In genomic region chr2:43340945-43341356, GRCh38 we compare ENCODE assay signal across 10 cellular contexts.
DNase-seq lines count a peak whose midpoint lies in the region; ATAC-seq and TF ChIP-seq lines count a peak whose summit lies in the region.
"Had no signal": no experiment of that assay in that cellular context is flagged by ENCODE, and none has a peak within 500 bp of the region (broad histone marks: within the 10 kb centered on the region; RNA-seq: fewer than 3 reads in every experiment).

No MANE protein-coding gene starts in this region.

- H3K4me3 ChIP-seq in mammary epithelial cell (replicated peaks in 1 of 3; ENCODE audit: insufficient read depth in 1 of 3, low read depth in 2 of 3, low read length in 3 of 3), result no peak overlapping the region
- H3K4me3 ChIP-seq in subcutaneous abdominal adipose tissue (ENCODE audit: low read depth in 1 of 5, low read length in 5 of 5), result no peak overlapping the region

- no TSS peak for BruUV-seq in mammary epithelial cell (replicated peaks; lab: Mats Ljungman, UMichigan)

- H3K9me3 ChIP-seq in mammary epithelial cell (replicated peaks; ENCODE audit: insufficient read depth, low read length), result no peaks in the 10 kb centered on the region
- H3K9me3 ChIP-seq in subcutaneous abdominal adipose tissue (ENCODE audit: control insufficient read depth in 5 of 5, low read length in 5 of 5), result no peaks in the 10 kb centered on the region

- CTCF ChIA-PET in mammary epithelial cell (lab: Charles Lee; ENCODE audit: low non-redundant PET), result interaction anchor here (0.6 to 0.9 kb wide), 3 partner anchors 169 to 827 kb away, joined by 3 to 4 read pairs (median 3); no protein-coding TSS in a partner anchor
- CTCF ChIA-PET in activated CD4-positive, alpha-beta T cell treated with anti-CD3 and anti-CD28 coated beads, Interleukin-2, amount 10 ng/mL, durations not matched to agents 7 days and 5 days (lab: Charles Lee), result interaction anchor here (1.4 to 1.6 kb wide), 2 partner anchors 12 to 21 kb away, joined by 4 to 5 read pairs; no protein-coding TSS in a partner anchor

- H3K27ac Mint-ChIP-seq in HFFc6, result peak overlapping the region; percentile 73
- H3K27ac Mint-ChIP-seq in natural killer cell, result peak overlapping the region in 1 of 2 donors; percentile 35
- H3K27ac Mint-ChIP-seq in immature natural killer cell, result no peak overlapping the region
- H3K27ac Mint-ChIP-seq in activated CD4-positive, alpha-beta T cell treated with anti-CD3 and anti-CD28 coated beads, Interleukin-2, amount 10 ng/mL, durations not matched to agents 7 days and 5 days, result no peak overlapping the region

- H3K27me3 Mint-ChIP-seq in HFFc6 (ENCODE audit: insufficient read depth) (no peaks in the 10 kb centered on the region), natural killer cell (ENCODE audit: low read depth in 2 of 2) (no peaks in the 10 kb centered on the region), immature natural killer cell (ENCODE audit: low read depth in 3 of 3) (peaks cover 0 to 2% (median 0%) of the 10 kb centered on the region in 3 donors)
- no peaks in the 10 kb centered on the region for H3K27me3 Mint-ChIP-seq in activated CD4-positive, alpha-beta T cell treated with anti-CD3 and anti-CD28 coated beads, Interleukin-2, amount 10 ng/mL, durations not matched to agents 7 days and 5 days

- H3K4me3 Mint-ChIP-seq in HFFc6, result peak overlapping the region; percentile 34
- no peak overlapping the region for H3K4me3 Mint-ChIP-seq in natural killer cell
- no peak overlapping the region for H3K4me3 Mint-ChIP-seq in immature natural killer cell
- no peak overlapping the region for H3K4me3 Mint-ChIP-seq in activated CD4-positive, alpha-beta T cell treated with anti-CD3 and anti-CD28 coated beads, Interleukin-2, amount 10 ng/mL, durations not matched to agents 7 days and 5 days

- peak; percentile 44 for DNase-seq in HFFc6
- peak; percentile 56 for DNase-seq in mammary epithelial cell
- peak; percentile 72 for DNase-seq in iris pigment epithelial cell (ENCODE audit: low read depth)
- no peak for DNase-seq in natural killer cell
- no peak for DNase-seq in immature natural killer cell
- no peak for DNase-seq in activated CD4-positive, alpha-beta T cell treated with anti-CD3 and anti-CD28 coated beads, Interleukin-2, amount 10 ng/mL, durations not matched to agents 7 days and 5 days
- DNase-seq: activated CD4-positive, alpha-beta T cell treated with anti-CD3 and anti-CD28 coated beads, Interleukin-2, amount 50 U/mL, for 4 hours had no signal

- no peak overlapping the region for H3K4me2 ChIP-seq in mammary epithelial cell (ENCODE audit: insufficient read depth, low read depth, low read length)

- H3K27ac ChIP-seq in mammary epithelial cell (ENCODE audit: insufficient read depth, low read depth, low read length) (no peak overlapping the region), subcutaneous abdominal adipose tissue (ENCODE audit: low read depth, low read length) (peak overlapping the region; percentile 75)
- H3K27ac ChIP-seq: parathyroid adenoma had no signal

- no peaks in the 10 kb centered on the region for H4K20me1 ChIP-seq in mammary epithelial cell (ENCODE audit: insufficient read depth, low read length)

- intact Hi-C loops in mammary epithelial cell (cut with micrococcal nuclease) (no loop called here), natural killer cell (cut with micrococcal nuclease) (no loop called here)

- no peaks in the 10 kb centered on the region for H3K9me3 Mint-ChIP-seq in HFFc6
- no peaks in the 10 kb centered on the region for H3K9me3 Mint-ChIP-seq in natural killer cell
- H3K9me3 Mint-ChIP-seq in immature natural killer cell, result no peaks in the 10 kb centered on the region
- no peaks in the 10 kb centered on the region for H3K9me3 Mint-ChIP-seq in activated CD4-positive, alpha-beta T cell treated with anti-CD3 and anti-CD28 coated beads, Interleukin-2, amount 10 ng/mL, durations not matched to agents 7 days and 5 days

- WGBS in mammary epithelial cell (ENCODE audit: low coverage, missing lambda C conversion rate), result 92% methylated on average over 1 of the region's 1 CpG

- TF ChIP-seq CTCF in HFFc6 (IDR thresholded peaks at IDR 0.05) (no peak), mammary epithelial cell (conservative IDR thresholded peaks at IDR 0.05 in 1 of 2, IDR thresholded peaks at IDR 0.05 in 1 of 2; ENCODE audit: extremely low read depth in 1 of 2, insufficient read depth in 1 of 2, low read depth in 1 of 2, low read length in 2 of 2) (no peak), natural killer cell (IDR thresholded peaks at IDR 0.05) (no peak)

- no peak for ATAC-seq in HG02938 (IDR thresholded peaks at IDR 0.05; ENCODE audit: unreplicated experiment)
- no peak for ATAC-seq in natural killer cell

- POLR2A ChIA-PET in activated CD4-positive, alpha-beta T cell treated with anti-CD3 and anti-CD28 coated beads, Interleukin-2, amount 10 ng/mL, durations not matched to agents 7 days and 5 days (lab: Charles Lee), result no interaction called here

- dilution Hi-C loops in mammary epithelial cell (cut with HindIII; ENCODE audit: low sequenced_read_pairs), result no loop called here

- H3K9ac ChIP-seq in mammary epithelial cell (ENCODE audit: insufficient read depth, low read length) (no peak overlapping the region), subcutaneous abdominal adipose tissue (ENCODE audit: low read length in 5 of 5) (no peak overlapping the region)
- H3K9ac ChIP-seq: parathyroid adenoma had no signal

- H3K4me1 ChIP-seq in mammary epithelial cell (ENCODE audit: insufficient read depth, low read length) (peaks cover 20% of the 10 kb centered on the region), subcutaneous abdominal adipose tissue (ENCODE audit: control insufficient read depth in 5 of 5, insufficient read depth in 5 of 5, low read length in 5 of 5) (peaks cover 11 to 64% (median 57%) of the 10 kb centered on the region in 5 donors)

- H3K36me3 ChIP-seq in mammary epithelial cell (ENCODE audit: insufficient read depth, low read length), result no peaks in the 10 kb centered on the region
- H3K36me3 ChIP-seq in subcutaneous abdominal adipose tissue (ENCODE audit: control insufficient read depth in 5 of 5, insufficient read depth in 5 of 5, low read length in 5 of 5), result peaks cover 0 to 5% (median 0%) of the 10 kb centered on the region in 5 donors

- no peaks in the 10 kb centered on the region for H3K79me2 ChIP-seq in mammary epithelial cell (ENCODE audit: insufficient read depth, low read length)

- H3K4me1 Mint-ChIP-seq in HFFc6 (ENCODE audit: low read depth) (peaks cover 55% of the 10 kb centered on the region), natural killer cell (peaks cover 0 to 12% of the 10 kb centered on the region in 2 donors), immature natural killer cell (peaks cover 0 to 7% of the 10 kb centered on the region in 2 donors)
- H3K4me1 Mint-ChIP-seq in activated CD4-positive, alpha-beta T cell treated with anti-CD3 and anti-CD28 coated beads, Interleukin-2, amount 10 ng/mL, durations not matched to agents 7 days and 5 days, result peaks cover 7% of the 10 kb centered on the region

- in situ Hi-C loops in mammary epithelial cell (cut with MboI; ENCODE audit: low sequenced_read_pairs in 2 of 2), result no loop called here

- no peaks in the 10 kb centered on the region for H3K36me3 Mint-ChIP-seq in HFFc6 (ENCODE audit: low read depth)
- no peaks in the 10 kb centered on the region for H3K36me3 Mint-ChIP-seq in natural killer cell
- peaks cover 9 to 34% (median 28%) of the 10 kb centered on the region in 3 donors for H3K36me3 Mint-ChIP-seq in immature natural killer cell
- peaks cover 5% of the 10 kb centered on the region for H3K36me3 Mint-ChIP-seq in activated CD4-positive, alpha-beta T cell treated with anti-CD3 and anti-CD28 coated beads, Interleukin-2, amount 10 ng/mL, durations not matched to agents 7 days and 5 days (ENCODE audit: low read depth)

- H2AFZ ChIP-seq in mammary epithelial cell (ENCODE audit: low read depth, low read length), result no peak overlapping the region
- H2AFZ ChIP-seq: parathyroid adenoma had no signal

- H3K27me3 ChIP-seq in mammary epithelial cell (ENCODE audit: insufficient read depth, low read length) (no peaks in the 10 kb centered on the region), subcutaneous abdominal adipose tissue (ENCODE audit: control insufficient read depth in 5 of 5, insufficient read depth in 4 of 5, low read length in 5 of 5) (no peaks in the 10 kb centered on the region)

Comparison
In these comparisons a context has a peak if more than half of its experiments do, and no peak if none do; other contexts are left out.
1. DNase-seq: peak in HFFc6 (single experiment), mammary epithelial cell (single experiment) and iris pigment epithelial cell (single experiment); none in natural killer cell (single experiment), immature natural killer cell (0 of 3) and activated CD4-positive, alpha-beta T cell treated with anti-CD3 and anti-CD28 coated beads, Interleukin-2, amount 10 ng/mL, durations not matched to agents 7 days and 5 days (single experiment).